In the genomic region with DNA sequence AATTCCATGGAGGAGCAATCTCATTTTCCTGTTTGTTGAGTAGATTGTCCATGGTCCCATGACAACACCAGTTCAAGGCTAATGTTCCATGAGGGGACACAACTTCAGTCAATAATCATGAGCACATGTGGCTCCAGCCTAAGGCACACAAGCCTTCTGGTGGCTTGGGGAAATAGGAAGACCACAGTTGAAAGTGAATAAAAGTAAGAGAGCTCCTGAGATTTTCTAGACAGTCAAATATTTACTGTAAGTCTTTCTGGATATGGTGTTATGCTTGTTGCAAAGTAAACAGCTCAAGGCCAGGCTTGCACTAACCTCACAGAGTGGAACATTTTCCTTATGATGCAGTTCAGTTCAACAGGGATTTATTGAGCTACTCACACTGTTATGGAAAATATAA, we compare ENCODE assay signal across 21 cellular contexts.
DNase-seq lines count a peak whose midpoint lies in the region; ATAC-seq and TF ChIP-seq lines count a peak whose summit lies in the region.
"Had no signal": no experiment of that assay in that cellular context is flagged by ENCODE, and none has a peak within 500 bp of the region (broad histone marks: within the 10 kb centered on the region; RNA-seq: fewer than 3 reads in every experiment).

No MANE protein-coding gene starts in this region.

- no peaks in the 10 kb centered on the region for H3K79me2 ChIP-seq in PC-3 (ENCODE audit: low read length)
- H3K79me2 ChIP-seq in neural progenitor cell (ENCODE audit: low read depth) = no peaks in the 10 kb centered on the region

- H2AFZ ChIP-seq in PC-3 (ENCODE audit: low read length) (no peak overlapping the region), neural progenitor cell (replicated peaks) (no peak overlapping the region)

- no peak overlapping the region for H3K9ac ChIP-seq in PC-3 (ENCODE audit: low read length)
- H3K9ac ChIP-seq in neural progenitor cell = no peak overlapping the region

- no peak for ATAC-seq in activated CD4-positive, alpha-beta T cell treated with anti-CD3 and anti-CD28 coated beads for 36 hours
- ATAC-seq in PC-3 = peak; percentile 48
- peak; percentile 47 for ATAC-seq in esophagus mucosa
- ATAC-seq in thoracic aorta (ENCODE audit: insufficient number of reproducible peaks, low FRiP score, low read depth) = no peak
- no peak for ATAC-seq in natural killer cell
- no peak for ATAC-seq in HG03159 (IDR thresholded peaks at IDR 0.05; ENCODE audit: unreplicated experiment)
- ATAC-seq: A549 had no signal

- no peak overlapping the region for H3K4me2 ChIP-seq in PC-3 (ENCODE audit: low read length)
- H3K4me2 ChIP-seq in neural progenitor cell = no peak overlapping the region
- H3K4me2 ChIP-seq: A549 had no signal

- H3K27ac ChIP-seq in PC-3 (ENCODE audit: low read length) (no peak overlapping the region), thoracic aorta (peak overlapping the region; percentile 46 to 78), neural progenitor cell (no peak overlapping the region)
- H3K27ac ChIP-seq: HL-60, SJSA1 had no signal

- H3K27me3 Mint-ChIP-seq in activated CD4-positive, alpha-beta T cell treated with anti-CD3 and anti-CD28 coated beads, Interleukin-2, amount 10 ng/mL, durations not matched to agents 24 days and 14 days = no peaks in the 10 kb centered on the region
- no peaks in the 10 kb centered on the region for H3K27me3 Mint-ChIP-seq in activated CD4-positive, alpha-beta T cell treated with anti-CD3 and anti-CD28 coated beads for 36 hours
- H3K27me3 Mint-ChIP-seq in natural killer cell (ENCODE audit: low read depth in 2 of 2) (no peaks in the 10 kb centered on the region), neural progenitor cell (ENCODE audit: insufficient read depth, low read depth) (peaks cover 6% of the 10 kb centered on the region)
- H3K27me3 Mint-ChIP-seq: CD4-positive, alpha-beta memory T cell; IgD-negative memory B cell had no signal

- no TSS peak for BruUV-seq in PC-3 (replicated peaks; lab: Mats Ljungman, UMichigan)

- no peaks in the 10 kb centered on the region for H3K27me3 ChIP-seq in PC-3 (ENCODE audit: low read length)
- no peaks in the 10 kb centered on the region for H3K27me3 ChIP-seq in thoracic aorta (replicated peaks; ENCODE audit: insufficient read depth)
- no peaks in the 10 kb centered on the region for H3K27me3 ChIP-seq in neural progenitor cell
- H3K27me3 ChIP-seq: MG63, SJSA1 had no signal

- CTCF ChIA-PET in activated CD4-positive, alpha-beta T cell treated with anti-CD3 and anti-CD28 coated beads for 36 hours (lab: Charles Lee) = interaction anchor here (0.7 to 0.8 kb wide), 2 partner anchors 94 to 100 kb away, joined by 3 read pairs; no protein-coding TSS in a partner anchor
- CTCF ChIA-PET in PC-3 (lab: Charles Lee) = no interaction called here

- H3K9me3 ChIP-seq in PC-3 (ENCODE audit: low read length) = no peaks in the 10 kb centered on the region
- H3K9me3 ChIP-seq in thoracic aorta = no peaks in the 10 kb centered on the region
- peaks cover 6% of the 10 kb centered on the region for H3K9me3 ChIP-seq in neural progenitor cell (ENCODE audit: low read depth)
- H3K9me3 ChIP-seq: SJSA1 had no signal

- H3F3A ChIP-seq in PC-3 (ENCODE audit: low read length, unreplicated experiment) (no peaks in the 10 kb centered on the region), neural progenitor cell (ENCODE audit: low read depth) (no peaks in the 10 kb centered on the region)

- POLR2A ChIA-PET in activated CD4-positive, alpha-beta T cell treated with anti-CD3 and anti-CD28 coated beads for 36 hours (lab: Charles Lee) = no interaction called here
- POLR2A ChIA-PET in PC-3 (lab: Charles Lee; ENCODE audit: unreplicated experiment) = no interaction called here

- peak; percentile 34 for DNase-seq in activated CD4-positive, alpha-beta T cell treated with anti-CD3 and anti-CD28 coated beads, Interleukin-2, amount 10 ng/mL, durations not matched to agents 24 days and 14 days
- no peak for DNase-seq in activated CD4-positive, alpha-beta T cell treated with anti-CD3 and anti-CD28 coated beads for 36 hours
- DNase-seq in PC-3 (no peak), thoracic aorta (ENCODE audit: low spot score) (no peak), natural killer cell (no peak), neural progenitor cell (ENCODE audit: low spot score) (no peak)
- DNase-seq: CD4-positive, alpha-beta memory T cell; H7; HFFc6; Karpas-422; MG63; NCI-H1092; NCI-H1436 treated with DMSO at 0.1 percent for 48 hours; NCI-H2029 treated with DMSO at 0.1 percent for 48 hours; NCI-H524 had no signal

- no peak for TF ChIP-seq CTCF in PC-3 (conservative IDR thresholded peaks at IDR 0.05; ENCODE audit: low read depth, low read length)
- TF ChIP-seq CTCF in thoracic aorta (IDR thresholded peaks at IDR 0.05) = no peak
- TF ChIP-seq CTCF in natural killer cell (IDR thresholded peaks at IDR 0.05) = no peak
- TF ChIP-seq CTCF in neural progenitor cell (IDR thresholded peaks at IDR 0.05) = no peak

- H3K9me2 ChIP-seq in PC-3 (replicated peaks; ENCODE audit: low read length) = no peaks in the 10 kb centered on the region

- H3K36me3 ChIP-seq in PC-3 (ENCODE audit: low read depth, low read length) (no peaks in the 10 kb centered on the region; the same call in 1 of the 2 replicates), thoracic aorta (no peaks in the 10 kb centered on the region), neural progenitor cell (no peaks in the 10 kb centered on the region)
- H3K36me3 ChIP-seq: MG63, SJSA1 had no signal

- no peak overlapping the region for H3K27ac Mint-ChIP-seq in activated CD4-positive, alpha-beta T cell treated with anti-CD3 and anti-CD28 coated beads, Interleukin-2, amount 10 ng/mL, durations not matched to agents 24 days and 14 days
- no peak overlapping the region for H3K27ac Mint-ChIP-seq in activated CD4-positive, alpha-beta T cell treated with anti-CD3 and anti-CD28 coated beads for 36 hours
- H3K27ac Mint-ChIP-seq in natural killer cell (peak overlapping the region in 1 of 2 donors; percentile 32), neural progenitor cell (no peak overlapping the region)
- H3K27ac Mint-ChIP-seq: CD4-positive, alpha-beta memory T cell; HFFc6 had no signal

- H4K20me1 ChIP-seq in PC-3 (ENCODE audit: low read length) (no peaks in the 10 kb centered on the region), neural progenitor cell (ENCODE audit: low read depth) (no peaks in the 10 kb centered on the region)

- peaks cover 40% of the 10 kb centered on the region for H3K36me3 Mint-ChIP-seq in activated CD4-positive, alpha-beta T cell treated with anti-CD3 and anti-CD28 coated beads, Interleukin-2, amount 10 ng/mL, durations not matched to agents 24 days and 14 days (ENCODE audit: low read depth)
- peaks cover 14% of the 10 kb centered on the region for H3K36me3 Mint-ChIP-seq in activated CD4-positive, alpha-beta T cell treated with anti-CD3 and anti-CD28 coated beads for 36 hours (ENCODE audit: low read depth)
- peaks cover 26% of the 10 kb centered on the region for H3K36me3 Mint-ChIP-seq in natural killer cell
- peaks cover under 1% of the 10 kb centered on the region for H3K36me3 Mint-ChIP-seq in neural progenitor cell

- H3K9me3 Mint-ChIP-seq in activated CD4-positive, alpha-beta T cell treated with anti-CD3 and anti-CD28 coated beads, Interleukin-2, amount 10 ng/mL, durations not matched to agents 24 days and 14 days = peaks cover 34% of the 10 kb centered on the region
- H3K9me3 Mint-ChIP-seq in activated CD4-positive, alpha-beta T cell treated with anti-CD3 and anti-CD28 coated beads for 36 hours (ENCODE audit: low read depth) = peaks cover 15% of the 10 kb centered on the region
- peaks cover 4 to 13% of the 10 kb centered on the region in 2 donors for H3K9me3 Mint-ChIP-seq in natural killer cell
- peaks cover 24% of the 10 kb centered on the region for H3K9me3 Mint-ChIP-seq in neural progenitor cell

- H3K4me3 ChIP-seq in PC-3 (ENCODE audit: low read length) (no peak overlapping the region), thoracic aorta (no peak overlapping the region), neural progenitor cell (no peak overlapping the region)
- H3K4me3 ChIP-seq: A549, MG63, SJSA1 had no signal

- H3K4me1 ChIP-seq in PC-3 (ENCODE audit: insufficient read depth, low read length) (no peaks in the 10 kb centered on the region), thoracic aorta (ENCODE audit: control insufficient read depth in 1 of 2, low read depth in 2 of 2) (peaks cover 16 to 47% of the 10 kb centered on the region in 2 donors), neural progenitor cell (no peaks in the 10 kb centered on the region)
- H3K4me1 ChIP-seq: A549, SJSA1 had no signal

- peaks cover 9% of the 10 kb centered on the region for H3K4me1 Mint-ChIP-seq in activated CD4-positive, alpha-beta T cell treated with anti-CD3 and anti-CD28 coated beads, Interleukin-2, amount 10 ng/mL, durations not matched to agents 24 days and 14 days
- peaks cover 8% of the 10 kb centered on the region for H3K4me1 Mint-ChIP-seq in activated CD4-positive, alpha-beta T cell treated with anti-CD3 and anti-CD28 coated beads for 36 hours
- H3K4me1 Mint-ChIP-seq in natural killer cell (peaks cover 32 to 40% of the 10 kb centered on the region in 2 donors), neural progenitor cell (peaks cover 2% of the 10 kb centered on the region)

- intact Hi-C loops in activated CD4-positive, alpha-beta T cell treated with anti-CD3 and anti-CD28 coated beads, Interleukin-2, amount 10 ng/mL, durations not matched to agents 24 days and 14 days (cut with micrococcal nuclease) = no loop called here
- intact Hi-C loops in activated CD4-positive, alpha-beta T cell treated with anti-CD3 and anti-CD28 coated beads for 36 hours (cut with DNase I, micrococcal nuclease) = no loop called here
- intact Hi-C loops in PC-3 (cut with micrococcal nuclease) (no loop called here), natural killer cell (cut with micrococcal nuclease) (no loop called here)

- H3K4me3 Mint-ChIP-seq in activated CD4-positive, alpha-beta T cell treated with anti-CD3 and anti-CD28 coated beads, Interleukin-2, amount 10 ng/mL, durations not matched to agents 24 days and 14 days = no peak overlapping the region
- H3K4me3 Mint-ChIP-seq in activated CD4-positive, alpha-beta T cell treated with anti-CD3 and anti-CD28 coated beads for 36 hours = no peak overlapping the region
- H3K4me3 Mint-ChIP-seq in natural killer cell = no peak overlapping the region
- H3K4me3 Mint-ChIP-seq in neural progenitor cell = no peak overlapping the region
- H3K4me3 Mint-ChIP-seq: CD4-positive, alpha-beta memory T cell; HFFc6; IgD-negative memory B cell had no signal

Comparison
In these comparisons a context has a peak if more than half of its experiments do, and no peak if none do; other contexts are left out.
1. ATAC-seq: peak in PC-3 (single experiment) and esophagus mucosa (single experiment); none in activated CD4-positive, alpha-beta T cell treated with anti-CD3 and anti-CD28 coated beads for 36 hours (single experiment), thoracic aorta (single experiment), natural killer cell (0 of 3) and HG03159 (single experiment).
2. H3K27ac ChIP-seq: peak in thoracic aorta (2 of 2); none in PC-3 (single experiment) and neural progenitor cell (single experiment).